ENCODE assay signal across 8 cellular contexts in genomic region chr6:111997078-111997862, GRCh38. TPM values are rescaled to one million over a fixed set of nuclear protein-coding genes. Genes with fewer than 3 reads are reported as not detected.
DNase-seq lines count a peak whose midpoint lies in the region; ATAC-seq and TF ChIP-seq lines count a peak whose summit lies in the region.

No MANE protein-coding gene starts in this region.

- TF ChIP-seq CTCF in AG10803 (conservative IDR thresholded peaks at IDR 0.05; ENCODE audit: low read length) (peak; percentile 96), endodermal cell (conservative IDR thresholded peaks at IDR 0.05) (peak; percentile 96)

- H3K27ac ChIP-seq in endodermal cell (ENCODE audit: low read depth, low read length), result no peak overlapping the region

- peaks cover 2% of the 10 kb centered on the region for H3K4me1 Mint-ChIP-seq in endodermal cell

- no peaks in the 10 kb centered on the region for H3K9me3 ChIP-seq in endodermal cell (ENCODE audit: control insufficient read depth, low read length)

- peak; percentile 78 for DNase-seq in AG10803 (ENCODE audit: low read depth)
- DNase-seq in HUDEP-2 (lab: John Stamatoyannopoulos, UW; ENCODE audit: unreplicated experiment in 76 of 76), result peak in 66 of 76 experiments; percentile 8 to 79 (median 48)
- peak; percentile 77 for DNase-seq in NOMO-1 treated with DMSO at 0.1 percent for 48 hours (lab: John Stamatoyannopoulos, UW; ENCODE audit: unreplicated experiment)
- DNase-seq in activated CD8-positive, alpha-beta memory T cell treated with anti-CD3 and anti-CD28 coated beads for 48 hours (ENCODE audit: low read depth in 2 of 3, low spot score in 2 of 3), result peak in 2 of 3 experiments; percentile 47 to 53
- peak; percentile 94 for DNase-seq in endodermal cell
- DNase-seq in midbrain (lab: John Stamatoyannopoulos, UW), result peak; percentile 82
- peak; percentile 84 for DNase-seq in stimulated activated CD8-positive, alpha-beta memory T cell treated with anti-CD3 and anti-CD28 coated beads, Interleukin-4, amount 100 ng/mL, for 48 hours

- H3K27me3 ChIP-seq in endodermal cell (ENCODE audit: control insufficient read depth, insufficient read depth, low read length, poor library complexity, severe bottlenecking), result peaks cover 68% of the 10 kb centered on the region

- peaks cover 36% of the 10 kb centered on the region for H3K27me3 Mint-ChIP-seq in endodermal cell (ENCODE audit: insufficient read depth)

- H3K36me3 ChIP-seq in endodermal cell (ENCODE audit: control insufficient read depth, insufficient read depth, low read length), result no peaks in the 10 kb centered on the region

- H3K4me3 ChIP-seq in AG10803 (ENCODE audit: low read length) (no peak overlapping the region), endodermal cell (ENCODE audit: low read length) (no peak overlapping the region)

- H3K4me3 Mint-ChIP-seq in endodermal cell, result no peak overlapping the region

- no peaks in the 10 kb centered on the region for H3K9me3 Mint-ChIP-seq in endodermal cell

- WGBS in endodermal cell (ENCODE audit: insufficient coverage in 1 of 2, insufficient read length in 1 of 2), 2 experiments, result 26 to 31% methylated on average over 19 to 24 of the region's 24 CpGs

- no peaks in the 10 kb centered on the region for H3K4me1 ChIP-seq in endodermal cell (ENCODE audit: control insufficient read depth, insufficient read depth, low read length)

- ATAC-seq in GM19043 (IDR thresholded peaks at IDR 0.05; ENCODE audit: low read depth, unreplicated experiment), result peak; percentile 52

- H3K36me3 Mint-ChIP-seq in endodermal cell (ENCODE audit: low read depth), result no peaks in the 10 kb centered on the region

- no peak overlapping the region for H3K9ac ChIP-seq in endodermal cell (ENCODE audit: extremely low read depth, low read length, poor library complexity, severe bottlenecking)

- no peak overlapping the region for H3K27ac Mint-ChIP-seq in endodermal cell

RNA-seq across cellular contexts. Expression of gene CCN6, which starts 56.6 kb away (rescaled TPM):
- total RNA-seq in endodermal cell, result not detected
- polyA plus RNA-seq in endodermal cell (2013, experiment 1 of 2), result not detected
- polyA plus RNA-seq in endodermal cell (2013, experiment 2 of 2), result not detected
